ENCODE assay signal across 1 cellular context in the genomic region with DNA sequence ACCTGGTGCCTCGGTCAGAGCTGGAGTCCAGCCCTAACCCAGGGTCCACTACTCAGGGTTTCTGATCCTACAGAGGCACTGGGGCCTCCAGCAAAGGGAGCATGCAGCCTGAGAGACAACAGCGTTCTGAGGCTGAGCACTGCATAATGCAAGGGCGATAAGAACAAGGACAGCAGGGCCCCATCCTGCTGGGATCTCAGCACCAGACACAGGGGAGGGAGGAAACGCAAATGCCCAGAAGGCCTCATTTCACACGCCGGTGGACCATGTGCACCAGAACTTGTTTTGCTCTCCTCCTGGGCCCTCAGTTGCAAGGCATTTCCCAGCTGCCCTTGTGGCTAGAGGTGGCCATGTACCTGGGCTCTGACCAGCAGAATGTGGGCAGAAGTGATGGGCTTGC.
TF ChIP-seq lines count a peak whose summit lies in the region.

No MANE protein-coding gene starts in this region.

TF ChIP-seq in HEK293, 187 proteins besides CTCF, POLR2A, EP300 and RAD21:
- TF ChIP-seq ZNF416 (tag by site-specific recombination; IDR thresholded peaks at IDR 0.05): no peak
- no peak for TF ChIP-seq ZNF391 (tag by site-specific recombination; IDR thresholded peaks at IDR 0.05; ENCODE audit: borderline replicate concordance, low read depth)
- peak; percentile 64 for TF ChIP-seq ZIC2 (tag by site-specific recombination; IDR thresholded peaks at IDR 0.05)
- TF ChIP-seq ZSCAN23 (tag by site-specific recombination; IDR thresholded peaks at IDR 0.05): no peak
- no peak for TF ChIP-seq SCRT2 (tag by site-specific recombination; IDR thresholded peaks at IDR 0.05)
- TF ChIP-seq, protein P1, sequence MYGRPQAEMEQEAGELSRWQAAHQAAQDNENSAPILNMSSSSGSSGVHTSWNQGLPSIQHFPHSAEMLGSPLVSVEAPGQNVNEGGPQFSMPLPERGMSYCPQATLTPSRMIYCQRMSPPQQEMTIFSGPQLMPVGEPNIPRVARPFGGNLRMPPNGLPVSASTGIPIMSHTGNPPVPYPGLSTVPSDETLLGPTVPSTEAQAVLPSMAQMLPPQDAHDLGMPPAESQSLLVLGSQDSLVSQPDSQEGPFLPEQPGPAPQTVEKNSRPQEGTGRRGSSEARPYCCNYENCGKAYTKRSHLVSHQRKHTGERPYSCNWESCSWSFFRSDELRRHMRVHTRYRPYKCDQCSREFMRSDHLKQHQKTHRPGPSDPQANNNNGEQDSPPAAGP (tag by site-specific recombination; IDR thresholded peaks at IDR 0.05): no peak
